Comparison of ENCODE assay signal across 22 cellular contexts in the genomic region with DNA sequence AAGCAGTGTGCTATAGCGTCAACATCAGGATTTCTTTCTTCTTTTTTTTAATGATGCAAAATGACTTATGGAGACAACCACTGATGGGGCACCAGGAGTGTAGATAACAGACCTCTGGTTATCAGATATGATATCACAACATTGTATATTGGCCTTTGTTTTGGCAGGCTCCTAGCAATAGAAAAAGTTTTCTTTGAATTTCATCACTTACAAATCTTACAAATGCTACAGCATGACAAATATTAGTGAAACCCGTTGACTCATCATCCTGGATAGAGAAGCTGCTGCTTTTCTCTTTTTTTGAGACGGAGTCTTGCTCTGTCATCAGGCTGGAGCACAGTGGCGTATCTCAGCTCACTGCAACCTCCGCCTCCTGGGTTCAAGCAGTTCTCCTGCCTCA.
DNase-seq lines count a peak whose midpoint lies in the region; ATAC-seq and TF ChIP-seq lines count a peak whose summit lies in the region.
"Had no signal": no experiment of that assay in that cellular context is flagged by ENCODE, and none has a peak within 500 bp of the region (broad histone marks: within the 10 kb centered on the region; RNA-seq: fewer than 3 reads in every experiment).

No MANE protein-coding gene starts in this region.

- H3K36me3 Mint-ChIP-seq in MCF 10A (ENCODE audit: insufficient read depth, unreplicated experiment) = peaks cover 7% of the 10 kb centered on the region

- H3K36me3 ChIP-seq in breast epithelium (no peaks in the 10 kb centered on the region), tibial artery (no peaks in the 10 kb centered on the region)
- H3K36me3 ChIP-seq: gastrocnemius medialis, stomach, vagina had no signal

- H3K4me3 ChIP-seq in breast epithelium = no peak overlapping the region
- H3K4me3 ChIP-seq in fibroblast of mammary gland (ENCODE audit: control insufficient read depth, low read depth, low read length) = no peak overlapping the region
- H3K4me3 ChIP-seq in tibial artery = no peak overlapping the region
- H3K4me3 ChIP-seq: body of pancreas, gastrocnemius medialis, PC-9, stomach, vagina had no signal

- TF ChIP-seq POLR2A in breast epithelium (IDR thresholded peaks at IDR 0.05) = no peak

- peaks cover 8% of the 10 kb centered on the region for H3K9me3 Mint-ChIP-seq in MCF 10A (ENCODE audit: unreplicated experiment)

- CTCF ChIA-PET in MCF 10A (lab: Yijun Ruan, JAX) = interaction anchor here (0.6 kb wide), 1 partner anchor 12 kb away, joined by 3 read pairs; no protein-coding TSS in a partner anchor

- H3K4me1 ChIP-seq in breast epithelium (no peaks in the 10 kb centered on the region), tibial artery (peaks cover 0 to 40% (median 4%) of the 10 kb centered on the region in 4 donors)
- H3K4me1 ChIP-seq: body of pancreas, gastrocnemius medialis, parathyroid adenoma, stomach, vagina had no signal

- TF ChIP-seq CTCF in MCF 10A (IDR thresholded peaks at IDR 0.05; ENCODE audit: unreplicated experiment) = no peak
- no peak for TF ChIP-seq CTCF in breast epithelium (IDR thresholded peaks at IDR 0.05)
- TF ChIP-seq CTCF in fibroblast of mammary gland (conservative IDR thresholded peaks at IDR 0.05; ENCODE audit: control insufficient read depth, insufficient read depth, low read depth, low read length) = no peak
- TF ChIP-seq CTCF in tibial artery (IDR thresholded peaks at IDR 0.05) = no peak

- H3K27me3 ChIP-seq in breast epithelium (no peaks in the 10 kb centered on the region), tibial artery (no peaks in the 10 kb centered on the region)
- H3K27me3 ChIP-seq: body of pancreas, vagina had no signal

- DNase-seq in MCF 10A (ENCODE audit: unreplicated experiment) = peak; percentile 14
- DNase-seq in breast epithelium (ENCODE audit: low spot score in 2 of 2) = no peak
- peak; percentile 82 for DNase-seq in fibroblast of mammary gland (ENCODE audit: low read depth)
- no peak for DNase-seq in tibial artery
- no peak for DNase-seq in KG1 (lab: John Stamatoyannopoulos, UW)
- no peak for DNase-seq in activated naive CD4-positive, alpha-beta T cell (lab: John Stamatoyannopoulos, UW)
- no peak for DNase-seq in AML-193 (lab: John Stamatoyannopoulos, UW)
- DNase-seq: activated effector memory CD4-positive, alpha-beta T cell treated with anti-CD3 and anti-CD28 coated beads, Interleukin-2, amount 50 U/mL, for 16 hours; body of pancreas; COR-L47; effector CD4-positive, alpha-beta T cell; gastrocnemius medialis; GDM1; Kasumi-1; NCI-H1930; NCI-H524; PC-9; stomach had no signal

- H3K27me3 Mint-ChIP-seq in MCF 10A (ENCODE audit: insufficient read depth, unreplicated experiment) = no peaks in the 10 kb centered on the region

- no TSS peak for BruUV-seq in MCF 10A (replicated peaks; lab: Mats Ljungman, UMichigan)

- peak overlapping the region; percentile 31 for H3K27ac Mint-ChIP-seq in MCF 10A (ENCODE audit: low read depth, unreplicated experiment)

- peak; percentile 66 for ATAC-seq in SK-N-SH treated with all-trans-retinoic acid at 6 μM for 48 hours
- ATAC-seq: body of pancreas, gastrocnemius medialis had no signal

- H3K27ac ChIP-seq in breast epithelium (peak overlapping the region in 1 of 2 donors; percentile 55), tibial artery (peak overlapping the region; percentile 39 to 43)
- H3K27ac ChIP-seq: body of pancreas, gastrocnemius medialis, HL-60, parathyroid adenoma, PC-9, vagina had no signal

- intact Hi-C loops in MCF 10A (cut with micrococcal nuclease) = no loop called here
- intact Hi-C loops in breast epithelium (cut with DNase I; ENCODE audit: low total_unique reads) = no loop called here
- intact Hi-C loops in tibial artery (cut with DNase I; ENCODE audit: low total_unique reads) = no loop called here

- no peak overlapping the region for H3K4me3 Mint-ChIP-seq in MCF 10A (ENCODE audit: unreplicated experiment)

- H3K9me3 ChIP-seq in breast epithelium = peaks cover 3 to 4% of the 10 kb centered on the region in 2 donors
- H3K9me3 ChIP-seq in tibial artery = no peaks in the 10 kb centered on the region
- H3K9me3 ChIP-seq: body of pancreas, gastrocnemius medialis, vagina had no signal

- no peaks in the 10 kb centered on the region for H3K4me1 Mint-ChIP-seq in MCF 10A (ENCODE audit: insufficient read depth, unreplicated experiment)

- POLR2A ChIA-PET in MCF 10A (lab: Yijun Ruan, JAX) = interaction anchor here (0.6 kb wide), 1 partner anchor 265 kb away, joined by 3 read pairs; no protein-coding TSS in a partner anchor

TF ChIP-seq in SK-N-SH treated with all-trans-retinoic acid at 6 μM for 48 hours, 23 proteins besides CTCF, POLR2A, EP300 and RAD21:
- no peak for TF ChIP-seq PPARA (CRISPR knock-in tag; IDR thresholded peaks at IDR 0.05; ENCODE audit: borderline replicate concordance)
- TF ChIP-seq ZNF70 (CRISPR knock-in tag; IDR thresholded peaks at IDR 0.05) = no peak
- no peak for TF ChIP-seq TOX (CRISPR knock-in tag; IDR thresholded peaks at IDR 0.05; ENCODE audit: borderline replicate concordance)
- TF ChIP-seq OSR1 (CRISPR knock-in tag; IDR thresholded peaks at IDR 0.05) = no peak
- TF ChIP-seq, protein P1, sequence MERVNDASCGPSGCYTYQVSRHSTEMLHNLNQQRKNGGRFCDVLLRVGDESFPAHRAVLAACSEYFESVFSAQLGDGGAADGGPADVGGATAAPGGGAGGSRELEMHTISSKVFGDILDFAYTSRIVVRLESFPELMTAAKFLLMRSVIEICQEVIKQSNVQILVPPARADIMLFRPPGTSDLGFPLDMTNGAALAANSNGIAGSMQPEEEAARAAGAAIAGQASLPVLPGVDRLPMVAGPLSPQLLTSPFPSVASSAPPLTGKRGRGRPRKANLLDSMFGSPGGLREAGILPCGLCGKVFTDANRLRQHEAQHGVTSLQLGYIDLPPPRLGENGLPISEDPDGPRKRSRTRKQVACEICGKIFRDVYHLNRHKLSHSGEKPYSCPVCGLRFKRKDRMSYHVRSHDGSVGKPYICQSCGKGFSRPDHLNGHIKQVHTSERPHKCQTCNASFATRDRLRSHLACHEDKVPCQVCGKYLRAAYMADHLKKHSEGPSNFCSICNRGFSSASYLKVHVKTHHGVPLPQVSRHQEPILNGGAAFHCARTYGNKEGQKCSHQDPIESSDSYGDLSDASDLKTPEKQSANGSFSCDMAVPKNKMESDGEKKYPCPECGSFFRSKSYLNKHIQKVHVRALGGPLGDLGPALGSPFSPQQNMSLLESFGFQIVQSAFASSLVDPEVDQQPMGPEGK (CRISPR knock-in tag; IDR thresholded peaks at IDR 0.05; ENCODE audit: borderline replicate concordance) = no peak
- no peak for TF ChIP-seq ZNF565 (CRISPR knock-in tag; conservative IDR thresholded peaks at IDR 0.05; ENCODE audit: low read depth)
- TF ChIP-seq ZFP3 (CRISPR knock-in tag; IDR thresholded peaks at IDR 0.05) = no peak
- no peak for TF ChIP-seq ESRRG (CRISPR knock-in tag; IDR thresholded peaks at IDR 0.05)
- no peak for TF ChIP-seq ZNF8 (CRISPR knock-in tag; IDR thresholded peaks at IDR 0.05)
- TF ChIP-seq CSRNP3 (CRISPR knock-in tag; IDR thresholded peaks at IDR 0.05) = no peak
- no peak for TF ChIP-seq ZFP30 (CRISPR knock-in tag; IDR thresholded peaks at IDR 0.05)
- no peak for TF ChIP-seq POU6F1 (CRISPR knock-in tag; IDR thresholded peaks at IDR 0.05; ENCODE audit: borderline replicate concordance, low read depth)
- no peak for TF ChIP-seq ARNTL (CRISPR knock-in tag; IDR thresholded peaks at IDR 0.05; ENCODE audit: borderline replicate concordance, low read depth)

Comparison
In these comparisons a context has a peak if more than half of its experiments do, and no peak if none do; other contexts are left out.
1. DNase-seq: peak in MCF 10A (single experiment) and fibroblast of mammary gland (single experiment); none in breast epithelium (0 of 2), tibial artery (0 of 2), KG1 (single experiment), activated naive CD4-positive, alpha-beta T cell (0 of 4) and AML-193 (0 of 2).